Comparison of ENCODE assay signal across 1 cellular context in genomic region chr11:96012086-96012824, GRCh38.
TF ChIP-seq lines count a peak whose summit lies in the region.

No MANE protein-coding gene starts in this region.

TF ChIP-seq in K562, 482 proteins besides CTCF, POLR2A, EP300 and RAD21 (continued from another document and continues in another):
- TF ChIP-seq RERE (CRISPR knock-in tag; IDR thresholded peaks at IDR 0.05; ENCODE audit: borderline replicate concordance) = no peak
- TF ChIP-seq E2F3 (CRISPR knock-in tag; IDR thresholded peaks at IDR 0.05) = no peak
- TF ChIP-seq TEAD4 (IDR thresholded peaks at IDR 0.05; ENCODE audit: low read length) = peak; percentile 43
- no peak for TF ChIP-seq TEAD4 (CRISPR knock-in tag; IDR thresholded peaks at IDR 0.05; ENCODE audit: borderline replicate concordance)
- TF ChIP-seq ZKSCAN8 (CRISPR knock-in tag; IDR thresholded peaks at IDR 0.05) = no peak
- peak; percentile 25; the same call in 1 of the 2 replicates for TF ChIP-seq ARID1B (IDR thresholded peaks at IDR 0.05)
- TF ChIP-seq SIX5 (IDR thresholded peaks at IDR 0.05; ENCODE audit: borderline replicate concordance in 1 of 2, insufficient read depth in 1 of 2, low read depth in 1 of 2, low read length in 2 of 2) = no peak
- no peak for TF ChIP-seq ZBTB33 (CRISPR knock-in tag; IDR thresholded peaks at IDR 0.05)
- no peak for TF ChIP-seq PTBP1 (IDR thresholded peaks at IDR 0.05; ENCODE audit: low read depth, low read length)
- no peak for TF ChIP-seq JUNB (CRISPR knock-in tag; conservative IDR thresholded peaks at IDR 0.05)
- no peak for TF ChIP-seq ZBTB5 (IDR thresholded peaks at IDR 0.05)
- peak; percentile 55 for TF ChIP-seq USF1 (CRISPR knock-in tag; IDR thresholded peaks at IDR 0.05)
- peak; percentile 51; the same call in 1 of the 2 replicates for TF ChIP-seq MAX (CRISPR knock-in tag; IDR thresholded peaks at IDR 0.05)
- TF ChIP-seq ZNF644 (tag; IDR thresholded peaks at IDR 0.05; ENCODE audit: low read depth) = no peak
- no peak for TF ChIP-seq ZNF511 (CRISPR knock-in tag; IDR thresholded peaks at IDR 0.05)
- no peak for TF ChIP-seq ZC3H8 (IDR thresholded peaks at IDR 0.05)
- TF ChIP-seq ZNF77 (CRISPR knock-in tag; IDR thresholded peaks at IDR 0.05) = no peak
- TF ChIP-seq BHLHE40 (IDR thresholded peaks at IDR 0.05; ENCODE audit: low read length) = peak; percentile 88
- TF ChIP-seq MEIS2 (IDR thresholded peaks at IDR 0.05; ENCODE audit: partially characterized antibody) = peak; percentile 93
- TF ChIP-seq PCBP2 (IDR thresholded peaks at IDR 0.05; ENCODE audit: low read depth, low read length, poor library complexity, severe bottlenecking) = no peak
- no peak for TF ChIP-seq GTF2E2 (tag; IDR thresholded peaks at IDR 0.05)
- TF ChIP-seq CREB3L1 (IDR thresholded peaks at IDR 0.05; ENCODE audit: borderline replicate concordance, low read depth) = no peak
- peak; percentile 61 for TF ChIP-seq CBFA2T3 (IDR thresholded peaks at IDR 0.05)
- TF ChIP-seq PBX2 (CRISPR knock-in tag; IDR thresholded peaks at IDR 0.05; ENCODE audit: low read depth) = no peak
- peak; percentile 91 for TF ChIP-seq PBX2 (tag; conservative IDR thresholded peaks at IDR 0.05; ENCODE audit: low read depth)
- TF ChIP-seq NR2C2 (CRISPR knock-in tag; IDR thresholded peaks at IDR 0.05) = no peak
- TF ChIP-seq NR2C2 (tag; IDR thresholded peaks at IDR 0.05) = no peak
- no peak for TF ChIP-seq PHF21A (IDR thresholded peaks at IDR 0.05; ENCODE audit: borderline replicate concordance, low read depth)
- TF ChIP-seq XRCC3 (IDR thresholded peaks at IDR 0.05) = no peak
- no peak for TF ChIP-seq ZNF408 (CRISPR knock-in tag; IDR thresholded peaks at IDR 0.05; ENCODE audit: low read depth)
- TF ChIP-seq FOXJ3 (CRISPR knock-in tag; IDR thresholded peaks at IDR 0.05) = no peak
- TF ChIP-seq FOXP4 (CRISPR knock-in tag; IDR thresholded peaks at IDR 0.05; ENCODE audit: borderline replicate concordance) = no peak
- TF ChIP-seq CUX1 (CRISPR knock-in tag; IDR thresholded peaks at IDR 0.05) = no peak
- peak; percentile 21; the same call in 1 of the 2 replicates for TF ChIP-seq RAD51 (IDR thresholded peaks at IDR 0.05; ENCODE audit: borderline replicate concordance, low read depth)
- TF ChIP-seq RFX5 (IDR thresholded peaks at IDR 0.05; ENCODE audit: low read depth, low read length) = no peak
